8 cellular contexts compared by ENCODE assay signal in the genomic region with DNA sequence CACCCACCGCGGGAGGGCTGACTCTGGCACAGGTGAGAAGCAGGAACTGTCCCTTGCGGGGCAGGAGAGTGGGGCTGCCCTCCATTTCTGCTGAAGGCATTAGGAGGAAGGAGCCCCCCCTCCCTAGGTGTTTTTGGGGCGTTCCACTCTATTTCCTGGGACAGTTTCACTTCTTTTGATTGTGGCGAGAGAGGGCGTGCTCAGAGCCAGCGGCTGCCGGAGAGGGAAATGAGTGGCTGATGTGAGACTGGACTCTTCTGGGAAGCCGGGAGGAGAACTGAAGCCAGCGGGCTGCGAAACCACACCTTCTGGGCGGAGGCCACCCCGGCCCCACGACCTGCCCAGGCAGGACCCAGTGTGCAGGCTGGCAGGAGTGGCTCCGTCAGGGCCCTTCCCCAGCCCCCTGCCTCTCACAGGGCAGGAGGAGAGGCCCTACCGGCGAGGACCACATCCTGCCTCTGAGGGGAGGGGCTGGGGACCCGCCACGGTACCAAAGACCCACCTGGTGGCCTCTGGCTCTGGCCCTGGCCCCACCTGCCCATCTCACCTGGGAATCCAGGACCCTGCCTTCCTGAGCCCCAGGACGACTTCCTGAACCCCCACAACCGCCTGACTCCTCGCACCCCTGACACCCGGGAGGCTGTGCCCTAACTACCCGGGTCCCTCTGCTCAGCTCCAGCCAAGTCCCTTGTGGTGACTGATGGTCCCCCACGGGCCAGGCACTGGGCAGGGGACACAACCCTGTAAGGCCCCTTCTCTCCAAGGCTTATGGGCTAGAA. TPM values are rescaled to one million over a fixed set of nuclear protein-coding genes. Genes with fewer than 3 reads are reported as not detected.
A peak's percentile ranks its signal among the peaks of the same experiment; 100 is the strongest.
DNase-seq lines count a peak whose midpoint lies in the region; ATAC-seq, FAIRE-seq and TF ChIP-seq lines count a peak whose summit lies in the region.

No MANE protein-coding gene starts in this region.

- H3K9ac ChIP-seq in endothelial cell of umbilical vein (replicated peaks; ENCODE audit: extremely low read depth, insufficient read depth, low read length) (peak overlapping the region; percentile 13), neuronal stem cell (ENCODE audit: low read depth, low read length, poor library complexity) (peak overlapping the region; percentile 86)

- H3K23ac ChIP-seq in neuronal stem cell (ENCODE audit: low read depth, low read length, poor library complexity): peak overlapping the region; percentile 75

- no peaks in the 10 kb centered on the region for H3K9me3 Mint-ChIP-seq in activated CD4-positive, alpha-beta memory T cell treated with anti-CD3 and anti-CD28 coated beads for 36 hours

- TF ChIP-seq POLR2A in endothelial cell of umbilical vein (IDR thresholded peaks at IDR 0.05; ENCODE audit: low read depth, low read length): no peak
- TF ChIP-seq POLR2A in suprapubic skin (IDR thresholded peaks at IDR 0.05): no peak

- H3K4me2 ChIP-seq in endothelial cell of umbilical vein (ENCODE audit: insufficient read depth, low read length): peak overlapping the region; percentile 44
- no peak overlapping the region for H3K4me2 ChIP-seq in neuronal stem cell (ENCODE audit: insufficient read depth, low read length, poor library complexity, severe bottlenecking)

- H3K27ac ChIP-seq in KOPT-K1 (ENCODE audit: low read depth, low read length, poor library complexity, severe bottlenecking) (peak overlapping the region; percentile 76), endothelial cell of umbilical vein (ENCODE audit: insufficient read depth, low read depth, low read length) (peak overlapping the region; percentile 69), neuronal stem cell (replicated peaks; ENCODE audit: low read length) (peak overlapping the region; percentile 63), suprapubic skin (peak overlapping the region; percentile 84)

- H4K20me1 ChIP-seq in endothelial cell of umbilical vein (replicated peaks; ENCODE audit: control insufficient read depth, extremely low read depth, insufficient read depth, low read length): no peaks in the 10 kb centered on the region

- H3K4me3 ChIP-seq in endothelial cell of umbilical vein (replicated peaks in 1 of 3; ENCODE audit: insufficient read depth in 1 of 3, low read depth in 1 of 3, low read length in 3 of 3) (no peak overlapping the region), neuronal stem cell (ENCODE audit: low read length in 2 of 2) (no peak overlapping the region), suprapubic skin (peak overlapping the region; percentile 38)

- DNase-seq in DMS79 treated with DMSO at 0.1 percent for 48 hours (lab: John Stamatoyannopoulos, UW) (peak; percentile 55), endothelial cell of umbilical vein (ENCODE audit: low read depth, low spot score) (no peak), neuronal stem cell (ENCODE audit: low spot score) (no peak), suprapubic skin (ENCODE audit: low spot score in 2 of 2) (peak in 1 of 2 donors; percentile 82), NCI-H2029 treated with DMSO at 0.1 percent for 48 hours (lab: John Stamatoyannopoulos, UW) (no peak)
- DNase-seq in activated CD4-positive, alpha-beta memory T cell treated with anti-CD3 and anti-CD28 coated beads for 36 hours: peak; percentile 90

- ATAC-seq in GM21528 (IDR thresholded peaks at IDR 0.05; ENCODE audit: low FRiP score, unreplicated experiment): peak; percentile 50

- peaks cover 44% of the 10 kb centered on the region for H3K79me1 ChIP-seq in neuronal stem cell (ENCODE audit: low read depth, low read length)

- peak overlapping the region; percentile 87 for H3K18ac ChIP-seq in neuronal stem cell (ENCODE audit: low read length)

- BruUV-seq in endothelial cell of umbilical vein (replicated peaks; lab: Mats Ljungman, UMichigan): no TSS peak

- H2AFZ ChIP-seq in endothelial cell of umbilical vein (ENCODE audit: low read depth, low read length) (no peak overlapping the region), neuronal stem cell (ENCODE audit: low read length) (no peak overlapping the region)

- H3K27ac Mint-ChIP-seq in activated CD4-positive, alpha-beta memory T cell treated with anti-CD3 and anti-CD28 coated beads for 36 hours: peak overlapping the region; percentile 95

- H2BK12ac ChIP-seq in neuronal stem cell (ENCODE audit: low read length): peak overlapping the region; percentile 1

- H3K36me3 ChIP-seq in KOPT-K1 (ENCODE audit: insufficient read depth, low read length) (peaks cover 23% of the 10 kb centered on the region), endothelial cell of umbilical vein (ENCODE audit: control insufficient read depth in 2 of 2, extremely low read depth in 1 of 2, insufficient read depth in 2 of 2, low read length in 2 of 2) (peaks cover 3 to 30% of the 10 kb centered on the region in 2 experiments), neuronal stem cell (replicated peaks in 1 of 2; ENCODE audit: control insufficient read depth in 2 of 2, insufficient read depth in 2 of 2, low read length in 2 of 2) (peaks cover 21 to 35% of the 10 kb centered on the region in 2 donors), suprapubic skin (peaks cover 23% of the 10 kb centered on the region)

- intact Hi-C loops in activated CD4-positive, alpha-beta memory T cell treated with anti-CD3 and anti-CD28 coated beads for 36 hours (cut with micrococcal nuclease): loop anchor here (1.0 kb wide), 3 partner anchors 10 to 31 kb away; a partner anchor contains a TSS
- intact Hi-C loops in endothelial cell of umbilical vein (cut with micrococcal nuclease): no loop called here

- POLR2A ChIA-PET in activated CD4-positive, alpha-beta memory T cell treated with anti-CD3 and anti-CD28 coated beads for 36 hours (lab: Charles Lee): interaction anchor here (1.1 to 1.5 kb wide), 4 partner anchors 10 to 41 kb away, joined by 3 to 23 read pairs (median 6); a partner anchor contains a TSS
- POLR2A ChIA-PET in endothelial cell of umbilical vein (lab: Charles Lee): no interaction called here

- TF ChIP-seq EP300 in suprapubic skin (IDR thresholded peaks at IDR 0.05): no peak

- TF ChIP-seq CTCF in endothelial cell of umbilical vein (IDR thresholded peaks at IDR 0.05; ENCODE audit: extremely low read depth in 1 of 2, insufficient read depth in 1 of 2, low read depth in 1 of 2, low read length in 2 of 2) (no peak), suprapubic skin (IDR thresholded peaks at IDR 0.05) (no peak)

- H2BK120ac ChIP-seq in neuronal stem cell (ENCODE audit: low read depth, low read length): peak overlapping the region; percentile 44

- peak overlapping the region; percentile 78 for H2BK5ac ChIP-seq in neuronal stem cell (ENCODE audit: low read length)

- no peaks in the 10 kb centered on the region for H3K27me3 Mint-ChIP-seq in activated CD4-positive, alpha-beta memory T cell treated with anti-CD3 and anti-CD28 coated beads for 36 hours

- H4K91ac ChIP-seq in neuronal stem cell (ENCODE audit: low read depth, low read length, poor library complexity): peak overlapping the region; percentile 38

- dilution Hi-C loops in endothelial cell of umbilical vein (cut with MboI; ENCODE audit: extremely low pct_ligation_motif_present, low sequenced_read_pairs): loop anchor here (10.0 kb wide), 1 partner anchor 46 kb away; no protein-coding TSS in a partner anchor

- peaks cover 27% of the 10 kb centered on the region for H3K4me1 ChIP-seq in endothelial cell of umbilical vein (ENCODE audit: control insufficient read depth, extremely low read depth, insufficient read depth, low read length)
- H3K4me1 ChIP-seq in neuronal stem cell (ENCODE audit: control insufficient read depth in 2 of 2, insufficient read depth in 1 of 2, low read depth in 1 of 2, low read length in 2 of 2): peaks cover 11 to 18% of the 10 kb centered on the region in 2 donors
- peaks cover 73% of the 10 kb centered on the region for H3K4me1 ChIP-seq in suprapubic skin

- H3K4ac ChIP-seq in neuronal stem cell (ENCODE audit: low read length): peak overlapping the region; percentile 53

- peaks cover 68% of the 10 kb centered on the region for H3K79me2 ChIP-seq in endothelial cell of umbilical vein (ENCODE audit: control insufficient read depth, insufficient read depth, low read length)

- CTCF ChIA-PET in activated CD4-positive, alpha-beta memory T cell treated with anti-CD3 and anti-CD28 coated beads for 36 hours (lab: Charles Lee): interaction anchor here (0.7 to 3.3 kb wide), 15 partner anchors 9 to 677 kb away, joined by 3 to 52 read pairs (median 5); a partner anchor contains a TSS
- CTCF ChIA-PET in endothelial cell of umbilical vein (lab: Charles Lee): interaction anchor here (0.8 to 2.3 kb wide), 21 partner anchors 10 to 267 kb away, joined by 3 to 43 read pairs (median 7); a partner anchor contains a TSS

- H3K27me3 ChIP-seq in endothelial cell of umbilical vein (ENCODE audit: control insufficient read depth in 2 of 2, insufficient read depth in 2 of 2, low read length in 2 of 2) (no peaks in the 10 kb centered on the region), neuronal stem cell (ENCODE audit: control insufficient read depth in 3 of 3, insufficient read depth in 3 of 3, low read depth in 1 of 3, low read length in 3 of 3) (no peaks in the 10 kb centered on the region), suprapubic skin (no peaks in the 10 kb centered on the region)

- H3K14ac ChIP-seq in neuronal stem cell (ENCODE audit: low read length): peak overlapping the region; percentile 75

- H3K4me3 Mint-ChIP-seq in activated CD4-positive, alpha-beta memory T cell treated with anti-CD3 and anti-CD28 coated beads for 36 hours: peak overlapping the region; percentile 65

- H3K9me1 ChIP-seq in endothelial cell of umbilical vein (replicated peaks; ENCODE audit: control insufficient read depth, extremely low read depth, insufficient read depth, low read length): no peaks in the 10 kb centered on the region

- no peaks in the 10 kb centered on the region for H3K9me3 ChIP-seq in KOPT-K1 (ENCODE audit: insufficient read depth, low read length, poor library complexity, severe bottlenecking)
- H3K9me3 ChIP-seq in endothelial cell of umbilical vein (replicated peaks; ENCODE audit: control insufficient read depth, insufficient read depth, low read length): no peaks in the 10 kb centered on the region
- no peaks in the 10 kb centered on the region for H3K9me3 ChIP-seq in neuronal stem cell (replicated peaks in 1 of 2; ENCODE audit: control insufficient read depth in 2 of 2, insufficient read depth in 1 of 2, low read depth in 1 of 2, low read length in 2 of 2)
- no peaks in the 10 kb centered on the region for H3K9me3 ChIP-seq in suprapubic skin

- H2AK5ac ChIP-seq in neuronal stem cell (ENCODE audit: low read depth, low read length): peak overlapping the region; percentile 79

- no peak overlapping the region for H4K8ac ChIP-seq in neuronal stem cell (ENCODE audit: low read depth, low read length)

- WGBS in neuronal stem cell (ENCODE audit: extremely low coverage in 2 of 2, insufficient read length in 2 of 2, insufficient replicate concordance in 1 of 2), 2 donors: no CpG with 5 or more reads among the region's 25 CpGs
- WGBS in suprapubic skin: 41% methylated on average over 9 of the region's 25 CpGs

- H3K4me1 Mint-ChIP-seq in activated CD4-positive, alpha-beta memory T cell treated with anti-CD3 and anti-CD28 coated beads for 36 hours (ENCODE audit: low read depth): peaks cover 45% of the 10 kb centered on the region

- H2BK15ac ChIP-seq in neuronal stem cell (ENCODE audit: low read length): peak overlapping the region; percentile 78

- FAIRE-seq in endothelial cell of umbilical vein (lab: Jason Lieb, UNC): peak; percentile 84

- H3K36me3 Mint-ChIP-seq in activated CD4-positive, alpha-beta memory T cell treated with anti-CD3 and anti-CD28 coated beads for 36 hours: peaks cover 3% of the 10 kb centered on the region

RNA-seq across cellular contexts. Expression of a gene that starts 25.9 kb away (rescaled TPM):
- total RNA-seq in activated CD4-positive, alpha-beta memory T cell treated with anti-CD3 and anti-CD28 coated beads for 36 hours: 10 to 100 TPM; 19.6 to 22.6 TPM
- total RNA-seq in endothelial cell of umbilical vein (21.1 and 22.1 TPM in 2 replicates), suprapubic skin (1 to 10 TPM; 6.5 to 9.5 (median 8.9) TPM)
- polyA plus RNA-seq in endothelial cell of umbilical vein: 13.8 and 14.8 TPM in 2 replicates
- 9.0 and 11.6 TPM in 2 replicates for polyA plus RNA-seq in endothelial cell of umbilical vein (2011; cell fraction: cytosol; rRNA removed)
- polyA plus RNA-seq in endothelial cell of umbilical vein (2011; cell fraction: nucleus; rRNA removed): 6.7 and 7.7 TPM in 2 replicates
- polyA plus RNA-seq in endothelial cell of umbilical vein (2012): 13.3 and 22.7 TPM in 2 replicates
- polyA minus RNA-seq in endothelial cell of umbilical vein: 7.7 and 11.2 TPM in 2 replicates
- 8.4 TPM for polyA minus RNA-seq in endothelial cell of umbilical vein (2011; cell fraction: cytosol; rRNA and poly(A)+ RNA removed)
- polyA minus RNA-seq in endothelial cell of umbilical vein (2011; cell fraction: nucleus; rRNA and poly(A)+ RNA removed): 1.8 and 6.9 TPM in 2 replicates
- polyA plus RNA-seq in neuronal stem cell (2013, experiment 1 of 2): 20.6 TPM
- 22.4 TPM for polyA plus RNA-seq in neuronal stem cell (2013, experiment 2 of 2)

RNA-seq across cellular contexts. Expression of a gene that starts 30.7 kb away (rescaled TPM):
- total RNA-seq in activated CD4-positive, alpha-beta memory T cell treated with anti-CD3 and anti-CD28 coated beads for 36 hours: 1 to 10 TPM; 9.1 to 9.4 TPM
- total RNA-seq in endothelial cell of umbilical vein (11.8 and 12.2 TPM in 2 replicates), suprapubic skin (10 to 100 TPM; 67.0 to 93.1 (median 87.2) TPM)
- polyA plus RNA-seq in endothelial cell of umbilical vein: 21.7 and 21.8 TPM in 2 replicates
- polyA plus RNA-seq in endothelial cell of umbilical vein (2011; cell fraction: cytosol; rRNA removed): 14.2 and 17.3 TPM in 2 replicates
- polyA plus RNA-seq in endothelial cell of umbilical vein (2011; cell fraction: nucleus; rRNA removed): 20.5 and 24.1 TPM in 2 replicates
- 7.2 and 18.3 TPM in 2 replicates for polyA plus RNA-seq in endothelial cell of umbilical vein (2012)
- 8.1 and 11.6 TPM in 2 replicates for polyA minus RNA-seq in endothelial cell of umbilical vein
- polyA minus RNA-seq in endothelial cell of umbilical vein (2011; cell fraction: cytosol; rRNA and poly(A)+ RNA removed): not detected
- polyA minus RNA-seq in endothelial cell of umbilical vein (2011; cell fraction: nucleus; rRNA and poly(A)+ RNA removed): 3.0 and 6.0 TPM in 2 replicates
- polyA plus RNA-seq in neuronal stem cell (2013, experiment 1 of 2): 6.4 TPM
- 7.4 TPM for polyA plus RNA-seq in neuronal stem cell (2013, experiment 2 of 2)

RNA-seq across cellular contexts. Expression of a gene that starts 31.0 kb away (rescaled TPM):
- 10 to 100 TPM; 38.1 to 42.0 TPM for total RNA-seq in activated CD4-positive, alpha-beta memory T cell treated with anti-CD3 and anti-CD28 coated beads for 36 hours
- total RNA-seq in endothelial cell of umbilical vein (143 and 153 TPM in 2 replicates), suprapubic skin (100 to 1,000 TPM in 1 of 4 donors, 10 to 100 TPM in 3; 67.0 to 103 (median 81.0) TPM)
- 145 and 191 TPM in 2 replicates for polyA plus RNA-seq in endothelial cell of umbilical vein
- polyA plus RNA-seq in endothelial cell of umbilical vein (2011; cell fraction: cytosol; rRNA removed): 113 and 139 TPM in 2 replicates
- 94.1 and 103 TPM in 2 replicates for polyA plus RNA-seq in endothelial cell of umbilical vein (2011; cell fraction: nucleus; rRNA removed)
- polyA plus RNA-seq in endothelial cell of umbilical vein (2012): 124 and 164 TPM in 2 replicates
- polyA minus RNA-seq in endothelial cell of umbilical vein: 51.2 and 68.4 TPM in 2 replicates
- polyA minus RNA-seq in endothelial cell of umbilical vein (2011; cell fraction: cytosol; rRNA and poly(A)+ RNA removed): 43.0 TPM
- 32.8 and 43.7 TPM in 2 replicates for polyA minus RNA-seq in endothelial cell of umbilical vein (2011; cell fraction: nucleus; rRNA and poly(A)+ RNA removed)
- 88.3 TPM for polyA plus RNA-seq in neuronal stem cell (2013, experiment 1 of 2)
- 86.1 TPM for polyA plus RNA-seq in neuronal stem cell (2013, experiment 2 of 2)

RNA-seq across cellular contexts. Expression of a gene that starts 33.1 kb away (rescaled TPM):
- total RNA-seq in activated CD4-positive, alpha-beta memory T cell treated with anti-CD3 and anti-CD28 coated beads for 36 hours: 10 to 100 TPM; 61.6 to 63.5 TPM
- 44.5 and 47.8 TPM in 2 replicates for total RNA-seq in endothelial cell of umbilical vein
- 19.5 and 32.1 TPM in 2 replicates for polyA plus RNA-seq in endothelial cell of umbilical vein
- polyA plus RNA-seq in endothelial cell of umbilical vein (2011; cell fraction: cytosol; rRNA removed): 22.2 and 23.4 TPM in 2 replicates
- 32.5 and 36.1 TPM in 2 replicates for polyA plus RNA-seq in endothelial cell of umbilical vein (2011; cell fraction: nucleus; rRNA removed)
- polyA plus RNA-seq in endothelial cell of umbilical vein (2012): 16.4 and 24.5 TPM in 2 replicates
- 11.2 and 20.1 TPM in 2 replicates for polyA minus RNA-seq in endothelial cell of umbilical vein
- polyA minus RNA-seq in endothelial cell of umbilical vein (2011; cell fraction: cytosol; rRNA and poly(A)+ RNA removed): 70.6 TPM
- polyA minus RNA-seq in endothelial cell of umbilical vein (2011; cell fraction: nucleus; rRNA and poly(A)+ RNA removed): 20.4 and 33.6 TPM in 2 replicates
- polyA plus RNA-seq in neuronal stem cell (2013, experiment 1 of 2): 59.2 TPM
- 56.4 TPM for polyA plus RNA-seq in neuronal stem cell (2013, experiment 2 of 2)
- total RNA-seq in suprapubic skin: 10 to 100 TPM in 2 of 4 donors, 1 to 10 TPM in 2; 8.5 to 20.4 (median 11.4) TPM

Comparison
In these comparisons a context has a peak if more than half of its experiments do, and no peak if none do; other contexts are left out.
1. DNase-seq: peak in DMS79 treated with DMSO at 0.1 percent for 48 hours (single experiment) and activated CD4-positive, alpha-beta memory T cell treated with anti-CD3 and anti-CD28 coated beads for 36 hours (single experiment); none in endothelial cell of umbilical vein (single experiment), neuronal stem cell (single experiment) and NCI-H2029 treated with DMSO at 0.1 percent for 48 hours (single experiment).
2. Peak in every context shown above with its lines, with median percentiles within 50 percentile points of each other: H3K27ac ChIP-seq.